ENCODE assay signal across 8 cellular contexts in the genomic region with DNA sequence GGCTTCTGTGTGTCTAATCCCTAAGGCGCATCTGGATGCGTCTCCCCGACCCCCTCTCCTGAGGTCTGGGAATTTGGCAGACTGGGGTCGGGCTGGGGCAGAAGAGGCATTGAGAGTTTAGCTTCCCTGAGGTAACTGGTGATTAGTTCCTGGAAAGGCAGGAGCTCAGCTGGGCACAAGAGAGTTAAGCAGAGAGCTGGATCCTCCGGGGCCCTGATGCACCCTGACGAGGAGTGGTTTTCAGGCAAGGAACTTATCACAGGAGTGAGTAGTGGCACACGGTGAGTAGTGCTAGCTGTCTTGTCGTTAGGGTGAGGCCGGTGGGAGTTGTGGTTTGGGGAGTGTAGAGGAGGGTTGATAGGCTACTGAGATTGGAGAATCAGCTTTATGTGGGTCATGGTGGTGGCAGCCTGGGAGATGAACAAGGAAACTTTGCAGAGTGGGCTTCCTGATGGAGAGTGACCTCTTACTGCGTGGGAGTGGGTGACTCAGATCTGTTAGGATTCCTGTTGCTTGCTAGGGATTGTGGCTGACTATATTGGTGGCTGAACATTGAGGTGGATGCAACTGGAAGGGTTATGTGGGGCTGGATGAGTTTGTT. TPM values are rescaled to one million over a fixed set of nuclear protein-coding genes. Genes with fewer than 3 reads are reported as not detected.
DNase-seq lines count a peak whose midpoint lies in the region; FAIRE-seq and TF ChIP-seq lines count a peak whose summit lies in the region.

No MANE protein-coding gene starts in this region.

- H3K9me3 ChIP-seq in H1 (ENCODE audit: insufficient read depth in 2 of 2, low read depth in 1 of 2, low read length in 1 of 2) (no peaks in the 10 kb centered on the region), mesenchymal stem cell (ENCODE audit: control insufficient read depth, low read length) (no peaks in the 10 kb centered on the region)

- H3K27me3 ChIP-seq in H1 (replicated peaks in 1 of 4; ENCODE audit: control insufficient read depth in 3 of 4, extremely low read depth in 1 of 4, insufficient read depth in 3 of 4, low read length in 3 of 4) (no peaks in the 10 kb centered on the region), mesenchymal stem cell (ENCODE audit: control insufficient read depth in 1 of 2, insufficient read depth in 1 of 2, low read length in 2 of 2) (no peaks in the 10 kb centered on the region)

- DNase-seq in NOMO-1 (lab: John Stamatoyannopoulos, UW; ENCODE audit: unreplicated experiment in 2 of 2): peak; percentile 13 to 25
- DNase-seq in NOMO-1 treated with dmso at 0.1 percent for 144 hours (lab: John Stamatoyannopoulos, UW; ENCODE audit: unreplicated experiment): no peak
- peak; percentile 28 for DNase-seq in HT-29 (ENCODE audit: low spot score)
- peak; percentile 74 for DNase-seq in activated CD4-positive, alpha-beta T cell treated with anti-CD3 and anti-CD28 coated beads for 48 hours
- DNase-seq in H1 (ENCODE audit: low read depth in 1 of 2, low spot score in 2 of 2): peak in 1 of 2 experiments; percentile 61
- DNase-seq in mesenchymal stem cell: peak; percentile 75
- peak; percentile 71 for DNase-seq in stimulated activated CD8-positive, alpha-beta memory T cell treated with anti-CD3 and anti-CD28 coated beads, Interleukin-4, amount 100 ng/mL, for 48 hours
- DNase-seq in NCI-H1694 treated with DMSO at 0.1 percent for 48 hours (lab: John Stamatoyannopoulos, UW): no peak

- H2BK5ac ChIP-seq in H1 (ENCODE audit: low read depth, low read length) (0 out of 2 replicates have a peak overlapping the region, but pooled peaks have one; percentile 24), mesenchymal stem cell (ENCODE audit: low read depth, low read length, poor library complexity, severe bottlenecking) (no peak overlapping the region)

- no peak overlapping the region for H2BK20ac ChIP-seq in H1 (ENCODE audit: low read length)

- TF ChIP-seq RAD21 in H1 (IDR thresholded peaks at IDR 0.05 in 1 of 2, conservative IDR thresholded peaks at IDR 0.05 in 1 of 2; ENCODE audit: low read depth in 2 of 2, low read length in 2 of 2): no peak

- H3K56ac ChIP-seq in H1 (replicated peaks; ENCODE audit: insufficient read length, low read depth, low read length): no peak overlapping the region

- POLR2A ChIA-PET in H1 (lab: Charles Lee; ENCODE audit: partially characterized antibody): interaction anchor here (0.9 to 3.2 kb wide), 21 partner anchors 8 to 153 kb away, joined by 3 to 21 read pairs (median 6); partner anchors contain the start of gene DCAF1

- H3K79me2 ChIP-seq in H1 (ENCODE audit: control insufficient read depth in 1 of 2, insufficient read depth in 2 of 2, low read length in 2 of 2): peaks cover 4 to 47% of the 10 kb centered on the region in 2 experiments

- no peak for TF ChIP-seq EP300 in H1 (IDR thresholded peaks at IDR 0.05; ENCODE audit: borderline replicate concordance in 1 of 2, low read depth in 2 of 2, low read length in 2 of 2)

- H4K8ac ChIP-seq in H1 (ENCODE audit: extremely low read depth, insufficient read depth, low read length) (peak overlapping the region; percentile 99), mesenchymal stem cell (ENCODE audit: low read length) (peak overlapping the region; percentile 83)

- no peak overlapping the region for H4K91ac ChIP-seq in H1 (replicated peaks; ENCODE audit: insufficient read length, low read length)
- H4K91ac ChIP-seq in mesenchymal stem cell (ENCODE audit: low read length): peak overlapping the region; percentile 41

- no peak overlapping the region for H3K23ac ChIP-seq in H1 (ENCODE audit: insufficient read length)
- no peak overlapping the region for H3K23ac ChIP-seq in mesenchymal stem cell (ENCODE audit: low read length in 2 of 2)

- H3K4me1 ChIP-seq in H1 (replicated peaks in 1 of 4; ENCODE audit: control insufficient read depth in 3 of 4, insufficient read depth in 4 of 4, low read length in 3 of 4): peaks cover 0 to 7% (median 3%) of the 10 kb centered on the region in 4 experiments; a peak in 5 of 7 replicates
- H3K4me1 ChIP-seq in mesenchymal stem cell (ENCODE audit: control insufficient read depth, insufficient read depth, low read depth, low read length): peaks cover 7% of the 10 kb centered on the region

- WGBS in H1 (ENCODE audit: extremely low coverage in 1 of 2, insufficient coverage in 1 of 2, insufficient read length in 1 of 2, insufficient replicate concordance in 2 of 2, low coverage in 1 of 2, low lambda C conversion rate in 2 of 2, missing lambda C conversion rate in 1 of 2), 2 experiments: 7% methylated on average over 10 of the region's 10 CpGs; no CpG with 5 or more reads in 1 of the 2 experiments
- WGBS in mesenchymal stem cell: 2% methylated on average over 10 of the region's 10 CpGs

- no peak overlapping the region for H2AFZ ChIP-seq in H1 (ENCODE audit: low read length)
- H2AFZ ChIP-seq in mesenchymal stem cell (ENCODE audit: low read depth, low read length): peak overlapping the region; percentile 81

- H3K36me3 ChIP-seq in H1 (ENCODE audit: control insufficient read depth in 2 of 4, insufficient read depth in 4 of 4, low read length in 3 of 4) (peaks cover 0 to 4% (median 0%) of the 10 kb centered on the region in 4 experiments; a peak in 2 of 8 replicates), mesenchymal stem cell (ENCODE audit: control insufficient read depth in 1 of 2, insufficient read depth in 2 of 2, low read depth in 1 of 2, low read length in 2 of 2) (peaks cover under 1 to 11% of the 10 kb centered on the region in 2 experiments)

- peak overlapping the region; percentile 84; the same call in 1 of the 2 replicates for H2AK5ac ChIP-seq in H1 (ENCODE audit: low read depth, low read length)
- H2AK5ac ChIP-seq in mesenchymal stem cell (ENCODE audit: low read length, severe bottlenecking): no peak overlapping the region

- H4K20me1 ChIP-seq in H1 (replicated peaks in 1 of 2; ENCODE audit: control insufficient read depth in 1 of 2, insufficient read depth in 2 of 2, low read length in 2 of 2): peaks cover 0 to 9% of the 10 kb centered on the region in 2 experiments

- no peak for FAIRE-seq in H1 (lab: Jason Lieb, UNC)

- H2BK12ac ChIP-seq in H1 (ENCODE audit: low read depth, low read length): peak overlapping the region; percentile 42; the same call in 1 of the 2 replicates
- H2BK12ac ChIP-seq in mesenchymal stem cell (ENCODE audit: low read length in 2 of 2): no peak overlapping the region

- H3K79me1 ChIP-seq in H1 (ENCODE audit: low read depth, low read length) (peaks cover 6% of the 10 kb centered on the region; the same call in 1 of the 2 replicates), mesenchymal stem cell (replicated peaks; ENCODE audit: low read length, poor library complexity, severe bottlenecking) (peaks cover 12% of the 10 kb centered on the region)

- H3K9ac ChIP-seq in H1 (replicated peaks in 1 of 4; ENCODE audit: extremely low read depth in 1 of 4, low read depth in 3 of 4, low read length in 3 of 4) (peak overlapping the region; percentile 87 to 99 (median 90)), mesenchymal stem cell (ENCODE audit: low read length) (peak overlapping the region; percentile 93)

- 0 out of 2 replicates have a peak overlapping the region, but pooled peaks have one; percentile 8 for H3K27ac ChIP-seq in H1 (ENCODE audit: low read depth, low read length)
- H3K27ac ChIP-seq in mesenchymal stem cell (ENCODE audit: low read length, poor library complexity, severe bottlenecking): peak overlapping the region; percentile 81

- H3K23me2 ChIP-seq in H1 (ENCODE audit: low read depth, low read length): peaks cover 10% of the 10 kb centered on the region

- TF ChIP-seq POLR2A in H1 (IDR thresholded peaks at IDR 0.05; ENCODE audit: control extremely low read depth in 1 of 2, low read depth in 2 of 2, low read length in 2 of 2): no peak

- no peak overlapping the region for H3K14ac ChIP-seq in H1 (ENCODE audit: insufficient read length)
- H3K14ac ChIP-seq in mesenchymal stem cell (ENCODE audit: low read length in 2 of 2): no peak overlapping the region

- no peak overlapping the region for H2BK120ac ChIP-seq in H1 (replicated peaks; ENCODE audit: low read depth, low read length)
- no peak overlapping the region for H2BK120ac ChIP-seq in mesenchymal stem cell (ENCODE audit: low read depth, low read length)

- H3K18ac ChIP-seq in H1 (ENCODE audit: extremely low read depth, low read length): no peak overlapping the region; the same call in 1 of the 2 replicates
- H3K18ac ChIP-seq in mesenchymal stem cell (ENCODE audit: low read depth in 1 of 2, low read length in 2 of 2): no peak overlapping the region

- peak overlapping the region; percentile 95 to 96 for H3K4me2 ChIP-seq in H1 (ENCODE audit: insufficient read depth in 1 of 2, low read depth in 2 of 2, low read length in 2 of 2)
- peak overlapping the region; percentile 79 for H3K4me2 ChIP-seq in mesenchymal stem cell (ENCODE audit: low read length, poor library complexity, severe bottlenecking)

- H2BK15ac ChIP-seq in H1 (ENCODE audit: low read length): no peak overlapping the region
- H2BK15ac ChIP-seq in mesenchymal stem cell (ENCODE audit: low read depth, poor library complexity, severe bottlenecking): peak overlapping the region; percentile 63

- CTCF ChIA-PET in H1 (lab: Charles Lee; ENCODE audit: partially characterized antibody): interaction anchor here (1.3 to 3.1 kb wide), 3 partner anchors 10 to 130 kb away, joined by 4 to 12 read pairs (median 10); no protein-coding TSS in a partner anchor

- TF ChIP-seq CTCF in H1 (IDR thresholded peaks at IDR 0.05; ENCODE audit: control extremely low read depth in 1 of 3, insufficient read depth in 1 of 3, low read depth in 1 of 3, low read length in 3 of 3): no peak

- H4K5ac ChIP-seq in H1 (ENCODE audit: insufficient read length, low read depth, low read length): no peak overlapping the region

- H3K4me3 ChIP-seq in H1 (ENCODE audit: extremely low read depth in 1 of 4, insufficient read depth in 2 of 4, low read depth in 3 of 4, low read length in 4 of 4): peak overlapping the region; percentile 59 to 99 (median 92)
- H3K4me3 ChIP-seq in mesenchymal stem cell (ENCODE audit: insufficient read depth in 1 of 2, low read depth in 1 of 2, low read length in 2 of 2): peak overlapping the region; percentile 87 to 96

- H3K4ac ChIP-seq in H1 (replicated peaks; ENCODE audit: insufficient read length, low read depth, low read length) (no peak overlapping the region), mesenchymal stem cell (ENCODE audit: low read depth in 1 of 2, low read length in 2 of 2) (peak overlapping the region in 1 of 2 experiments; percentile 76)

RNA-seq across cellular contexts. Expression of gene RAD54L2, which starts 0.9 kb away (rescaled TPM):
- total RNA-seq in HT-29 (2014; rRNA removed; shearing (Covaris generic)): 7.4 and 7.6 TPM in 2 replicates
- total RNA-seq in H1 (2021; fragmentation: NEBNext Ultra II Directional; extraction: Animal tissue kit (Norgen Biotek cat#: 25700)): 32.6 and 35.2 TPM in 2 replicates
- polyA plus RNA-seq in H1 (2011; rRNA removed): 7.1 and 8.2 TPM in 2 replicates
- polyA plus RNA-seq in H1 (2011; cell fraction: cytosol; rRNA removed): 6.3 TPM
- 13.1 TPM for polyA plus RNA-seq in H1 (2011; cell fraction: nucleus; rRNA removed)
- 11.4 to 13.5 TPM (median 12.6 TPM) in 4 replicates for polyA plus RNA-seq in H1 (2012, experiment 1 of 2)
- 2.7 TPM for polyA plus RNA-seq in H1 (2012, experiment 2 of 2)
- polyA plus RNA-seq in H1 (2013, experiment 1 of 2): 7.7 TPM
- 7.6 TPM for polyA plus RNA-seq in H1 (2013, experiment 2 of 2)
- polyA minus RNA-seq in H1 (2011; rRNA and poly(A)+ RNA removed): 55.6 and 59.4 TPM in 2 replicates
- polyA minus RNA-seq in H1 (2011; cell fraction: cytosol; rRNA and poly(A)+ RNA removed): 29.8 TPM
- polyA minus RNA-seq in H1 (2011; cell fraction: nucleus; rRNA and poly(A)+ RNA removed): 37.0 TPM
- polyA plus RNA-seq in mesenchymal stem cell (2013, experiment 1 of 2): 6.0 TPM
- 5.5 TPM for polyA plus RNA-seq in mesenchymal stem cell (2013, experiment 2 of 2)

RNA-seq across cellular contexts. Expression of gene DCAF1, which starts 39.6 kb away (rescaled TPM):
- total RNA-seq in HT-29 (2014; rRNA removed; shearing (Covaris generic)): 10.6 and 12.2 TPM in 2 replicates
- total RNA-seq in H1 (2021; fragmentation: NEBNext Ultra II Directional; extraction: Animal tissue kit (Norgen Biotek cat#: 25700)): 29.7 and 31.0 TPM in 2 replicates
- polyA plus RNA-seq in H1 (2011; rRNA removed): 9.8 and 10.1 TPM in 2 replicates
- polyA plus RNA-seq in H1 (2011; cell fraction: cytosol; rRNA removed): 13.0 TPM
- polyA plus RNA-seq in H1 (2011; cell fraction: nucleus; rRNA removed): 15.6 TPM
- polyA plus RNA-seq in H1 (2012, experiment 1 of 2): 18.9 to 24.1 TPM (median 21.5 TPM) in 4 replicates
- 1.7 TPM for polyA plus RNA-seq in H1 (2012, experiment 2 of 2)
- 14.1 TPM for polyA plus RNA-seq in H1 (2013, experiment 1 of 2)
- 12.5 TPM for polyA plus RNA-seq in H1 (2013, experiment 2 of 2)
- 30.5 and 38.8 TPM in 2 replicates for polyA minus RNA-seq in H1 (2011; rRNA and poly(A)+ RNA removed)
- 16.5 TPM for polyA minus RNA-seq in H1 (2011; cell fraction: cytosol; rRNA and poly(A)+ RNA removed)
- polyA minus RNA-seq in H1 (2011; cell fraction: nucleus; rRNA and poly(A)+ RNA removed): 18.5 TPM
- polyA plus RNA-seq in mesenchymal stem cell (2013, experiment 1 of 2): 6.8 TPM
- polyA plus RNA-seq in mesenchymal stem cell (2013, experiment 2 of 2): 6.3 TPM

Comparison
In these comparisons a context has a peak if more than half of its experiments do, and no peak if none do; other contexts are left out.
1. DNase-seq: peak in NOMO-1 (2 of 2), HT-29 (single experiment), activated CD4-positive, alpha-beta T cell treated with anti-CD3 and anti-CD28 coated beads for 48 hours (single experiment), mesenchymal stem cell (single experiment) and stimulated activated CD8-positive, alpha-beta memory T cell treated with anti-CD3 and anti-CD28 coated beads, Interleukin-4, amount 100 ng/mL, for 48 hours (single experiment); none in NOMO-1 treated with dmso at 0.1 percent for 144 hours (single experiment) and NCI-H1694 treated with DMSO at 0.1 percent for 48 hours (single experiment).